In genomic region chr1:26335774-26336476, GRCh38 we compare ENCODE assay signal across 8 cellular contexts. TPM values are rescaled to one million over a fixed set of nuclear protein-coding genes. Genes with fewer than 3 reads are reported as not detected.
A peak's percentile ranks its signal among the peaks of the same experiment; 100 is the strongest.
DNase-seq lines count a peak whose midpoint lies in the region; ATAC-seq and TF ChIP-seq lines count a peak whose summit lies in the region.

No MANE protein-coding gene starts in this region.

- H3K4me1 ChIP-seq in lower lobe of right lung = peaks cover 18% of the 10 kb centered on the region
- H3K4me1 ChIP-seq in vagina = peaks cover 20% of the 10 kb centered on the region

- TF ChIP-seq CTCF in HL-60 (IDR thresholded peaks at IDR 0.05; ENCODE audit: insufficient read depth, low read length) (no peak), astrocyte of the spinal cord (IDR thresholded peaks at IDR 0.05; ENCODE audit: low read depth, low read length) (no peak), lower lobe of right lung (IDR thresholded peaks at IDR 0.05) (no peak), vagina (IDR thresholded peaks at IDR 0.05) (no peak)

- H3K36me3 ChIP-seq in lower lobe of right lung = no peaks in the 10 kb centered on the region
- H3K36me3 ChIP-seq in vagina = no peaks in the 10 kb centered on the region

- in situ Hi-C loops in astrocyte of the spinal cord (cut with HindIII; ENCODE audit: low sequenced_read_pairs) = no loop called here

- TF ChIP-seq POLR2A in vagina (IDR thresholded peaks at IDR 0.05) = no peak

- peak; percentile 73 for DNase-seq in AG20443 (ENCODE audit: low spot score)
- no peak for DNase-seq in HL-60 (ENCODE audit: low read depth in 1 of 2, low spot score in 1 of 2)
- no peak for DNase-seq in astrocyte of the spinal cord (ENCODE audit: low read depth, low spot score)
- no peak for DNase-seq in lower lobe of right lung
- no peak for DNase-seq in vagina (ENCODE audit: extremely low spot score in 2 of 2)
- DNase-seq in COLO829 (ENCODE audit: low spot score) = no peak

- H3K4me3 ChIP-seq in HL-60 (replicated peaks; ENCODE audit: insufficient read depth, low read length) = peak overlapping the region; percentile 61
- H3K4me3 ChIP-seq in astrocyte of the spinal cord (ENCODE audit: low read depth, low read length) = peak overlapping the region; percentile 42
- peak overlapping the region; percentile 61 for H3K4me3 ChIP-seq in lower lobe of right lung
- peak overlapping the region; percentile 41 to 48 for H3K4me3 ChIP-seq in vagina

- H3K27me3 ChIP-seq in HL-60 (ENCODE audit: insufficient read depth, poor library complexity, severe bottlenecking) (peaks cover 5% of the 10 kb centered on the region), lower lobe of right lung (ENCODE audit: low read depth) (peaks cover 10% of the 10 kb centered on the region), vagina (peaks cover 4% of the 10 kb centered on the region)

- H3K27ac ChIP-seq in HL-60 (replicated peaks) (no peak overlapping the region), lower lobe of right lung (no peak overlapping the region), vagina (no peak overlapping the region)

- intact Hi-C loops in lower lobe of right lung (cut with DNase I) (no loop called here), vagina (cut with DNase I) (no loop called here)

- ATAC-seq in lower lobe of right lung = peak in 1 of 2 donors; percentile 32
- ATAC-seq in GM18873 (IDR thresholded peaks at IDR 0.05; ENCODE audit: low FRiP score, unreplicated experiment) = no peak
- ATAC-seq in GM21528 (IDR thresholded peaks at IDR 0.05; ENCODE audit: low FRiP score, unreplicated experiment) = no peak

- H3K9me3 ChIP-seq in lower lobe of right lung (no peaks in the 10 kb centered on the region), vagina (no peaks in the 10 kb centered on the region)

RNA-seq across cellular contexts. Expression of gene CRYBG2, which starts 18.0 kb away (rescaled TPM):
- total RNA-seq in lower lobe of right lung (2.1 TPM), vagina (67.0 TPM)

RNA-seq across cellular contexts. Expression of gene CD52, which starts 18.2 kb away (rescaled TPM):
- total RNA-seq in lower lobe of right lung (541 TPM), vagina (8.1 TPM)

RNA-seq across cellular contexts. Expression of gene UBXN11, which starts 29.5 kb away (rescaled TPM):
- total RNA-seq in lower lobe of right lung (65.1 TPM), vagina (7.1 TPM)

RNA-seq across cellular contexts. Expression of gene ZNF683, which starts 36.6 kb away (rescaled TPM):
- total RNA-seq in lower lobe of right lung = 1.2 TPM
- total RNA-seq in vagina = not detected

RNA-seq across cellular contexts. Expression of gene SH3BGRL3, which starts 56.0 kb away (rescaled TPM):
- total RNA-seq in lower lobe of right lung = 204 TPM
- 115 TPM for total RNA-seq in vagina

Comparison
In these comparisons a context has a peak if more than half of its experiments do, and no peak if none do; other contexts are left out.
1. RNA of gene CRYBG2, which starts 18.0 kb away (total RNA-seq): 67.0 TPM in vagina (single experiment); 2.1 TPM in lower lobe of right lung (single experiment); every median in the first group is over 10 times any median in the second.
2. RNA of gene CD52, which starts 18.2 kb away (total RNA-seq): 541 TPM in lower lobe of right lung (single experiment); 8.1 TPM in vagina (single experiment); every median in the first group is over 10 times any median in the second.
3. Peak in every context shown above with its lines, with median percentiles within 50 percentile points of each other: H3K4me3 ChIP-seq.